8 cellular contexts compared by ENCODE assay signal in genomic region chr1:23958040-23958809, GRCh38. TPM values are rescaled to one million over a fixed set of nuclear protein-coding genes. Genes with fewer than 3 reads are reported as not detected.
A peak's percentile ranks its signal among the peaks of the same experiment; 100 is the strongest.
DNase-seq lines count a peak whose midpoint lies in the region; ATAC-seq and TF ChIP-seq lines count a peak whose summit lies in the region.
"Not testable (repeated sequence)": the region's sequence is repeated elsewhere in the genome, so short reads cannot be mapped to it uniquely, and the experiment has no call there.

No MANE protein-coding gene starts in this region.

- not testable (repeated sequence) for H3K27me3 Mint-ChIP-seq in HFFc6 (ENCODE audit: insufficient read depth); activated T-helper 1 cell treated with anti-CD3 and anti-CD28 coated beads, Interleukin-12 subunit alpha, Interleukin-12 subunit beta, Interleukin-2, Interleukin-4 antibody, amounts not matched to agents 30 ng/mL and 10 ng/mL and 1 ng/mL, durations not matched to agents 14 hours and 24 hours and 36 hours (ENCODE audit: insufficient read depth); natural killer cell (ENCODE audit: low read depth in 2 of 2); stimulated activated naive B cell treated with anti-CD40 and anti-IgM and Interleukin-4, amounts not matched to agents 10 μg/mL and 1 μg/mL and 100 μg/mL, for 72 hours

- BruUV-seq in Panc1 (replicated peaks; lab: Mats Ljungman, UMichigan) = TSS peak; percentile 87

- WGBS in right cardiac atrium = 62% methylated on average over 19 of the region's 19 CpGs

- not testable (repeated sequence) for TF ChIP-seq CTCF in AG10803 (conservative IDR thresholded peaks at IDR 0.05; ENCODE audit: low read length); HFFc6 (IDR thresholded peaks at IDR 0.05); Panc1 (IDR thresholded peaks at IDR 0.05); coronary artery (IDR thresholded peaks at IDR 0.05); natural killer cell (IDR thresholded peaks at IDR 0.05)

- CTCF ChIA-PET in Panc1 (lab: Charles Lee) = not testable (repeated sequence)

- intact Hi-C loops in Panc1 (cut with micrococcal nuclease; ENCODE audit: unreplicated experiment) = not testable (repeated sequence)
- intact Hi-C loops in activated T-helper 1 cell treated with anti-CD3 and anti-CD28 coated beads, Interleukin-12 subunit alpha, Interleukin-12 subunit beta, Interleukin-2, Interleukin-4 antibody, amounts not matched to agents 30 ng/mL and 10 ng/mL and 1 ng/mL, durations not matched to agents 14 hours and 24 hours and 36 hours (cut with micrococcal nuclease) = loop anchor here (2.0 to 5.0 kb wide), 2 partner anchors 53 to 789 kb away; partner anchors contain the start of gene CLIC4
- intact Hi-C loops in right cardiac atrium (cut with DNase I) (loop anchor here in 2 of 4 donors (5.0 to 10.0 kb wide), 2 partner anchors 67 to 69 kb away; no protein-coding TSS in a partner anchor), natural killer cell (cut with micrococcal nuclease) (loop anchor here (5.0 kb wide), 1 partner anchor 61 kb away; no protein-coding TSS in a partner anchor)

- peaks cover 14% of the 10 kb centered on the region for H3K36me3 ChIP-seq in Panc1 (ENCODE audit: control insufficient read depth, insufficient read depth, low read length)

- POLR2A ChIA-PET in Panc1 (lab: Charles Lee) = interaction anchor here (0.7 to 1.0 kb wide), 2 partner anchors 35 to 1998 kb away, joined by 3 to 15 read pairs; no protein-coding TSS in a partner anchor

- not testable (repeated sequence) for H3K27me3 ChIP-seq in Panc1 (ENCODE audit: control insufficient read depth, insufficient read depth, low read length); right cardiac atrium (ENCODE audit: control insufficient read depth, insufficient read depth)

- DNase-seq in AG10803 (ENCODE audit: low read depth); HFFc6; Panc1 (ENCODE audit: low read depth, low spot score); activated T-helper 1 cell treated with anti-CD3 and anti-CD28 coated beads, Interleukin-12 subunit alpha, Interleukin-12 subunit beta, Interleukin-2, Interleukin-4 antibody, amounts not matched to agents 30 ng/mL and 10 ng/mL and 1 ng/mL, durations not matched to agents 14 hours and 24 hours and 36 hours (ENCODE audit: low spot score); coronary artery (ENCODE audit: low spot score); right cardiac atrium; natural killer cell; stimulated activated naive B cell treated with anti-CD40 and anti-IgM and Interleukin-4, amounts not matched to agents 10 μg/mL and 1 μg/mL and 100 μg/mL, for 72 hours: not testable (repeated sequence)

- H3K4me1 ChIP-seq in Panc1 (ENCODE audit: control insufficient read depth, insufficient read depth, low read length) = peaks cover 44% of the 10 kb centered on the region
- not testable (repeated sequence) for H3K4me1 ChIP-seq in right cardiac atrium (ENCODE audit: control insufficient read depth, insufficient read depth, low read length)

- in situ Hi-C loops in Panc1 (cut with HindIII; ENCODE audit: low pct_unique_long_range_greater_than_20kb, low sequenced_read_pairs) = not testable (repeated sequence)

- H3K4me3 ChIP-seq in AG10803 (ENCODE audit: low read length) (peak overlapping the region; percentile 68), Panc1 (ENCODE audit: low read depth in 2 of 2, low read length in 2 of 2) (peak overlapping the region; percentile 78 to 98), coronary artery (peak overlapping the region; percentile 86), right cardiac atrium (ENCODE audit: low read length) (peak overlapping the region; percentile 75)

- H3K9me3 Mint-ChIP-seq in HFFc6; activated T-helper 1 cell treated with anti-CD3 and anti-CD28 coated beads, Interleukin-12 subunit alpha, Interleukin-12 subunit beta, Interleukin-2, Interleukin-4 antibody, amounts not matched to agents 30 ng/mL and 10 ng/mL and 1 ng/mL, durations not matched to agents 14 hours and 24 hours and 36 hours; natural killer cell; stimulated activated naive B cell treated with anti-CD40 and anti-IgM and Interleukin-4, amounts not matched to agents 10 μg/mL and 1 μg/mL and 100 μg/mL, for 72 hours: not testable (repeated sequence)

- H3K4me3 Mint-ChIP-seq in HFFc6 = peak overlapping the region; percentile 99
- peak overlapping the region; percentile 99 for H3K4me3 Mint-ChIP-seq in activated T-helper 1 cell treated with anti-CD3 and anti-CD28 coated beads, Interleukin-12 subunit alpha, Interleukin-12 subunit beta, Interleukin-2, Interleukin-4 antibody, amounts not matched to agents 30 ng/mL and 10 ng/mL and 1 ng/mL, durations not matched to agents 14 hours and 24 hours and 36 hours
- peak overlapping the region; percentile 100 for H3K4me3 Mint-ChIP-seq in natural killer cell
- H3K4me3 Mint-ChIP-seq in stimulated activated naive B cell treated with anti-CD40 and anti-IgM and Interleukin-4, amounts not matched to agents 10 μg/mL and 1 μg/mL and 100 μg/mL, for 72 hours = peak overlapping the region; percentile 99 to 100

- not testable (repeated sequence) for H3K9me3 ChIP-seq in Panc1 (ENCODE audit: control insufficient read depth, insufficient read depth, low read depth, low read length); right cardiac atrium (ENCODE audit: control insufficient read depth, low read length)

- H3K4me1 Mint-ChIP-seq in HFFc6 (ENCODE audit: low read depth) = peaks cover 63% of the 10 kb centered on the region
- peaks cover 59% of the 10 kb centered on the region for H3K4me1 Mint-ChIP-seq in activated T-helper 1 cell treated with anti-CD3 and anti-CD28 coated beads, Interleukin-12 subunit alpha, Interleukin-12 subunit beta, Interleukin-2, Interleukin-4 antibody, amounts not matched to agents 30 ng/mL and 10 ng/mL and 1 ng/mL, durations not matched to agents 14 hours and 24 hours and 36 hours (ENCODE audit: low read depth)
- peaks cover 42 to 45% of the 10 kb centered on the region in 2 donors for H3K4me1 Mint-ChIP-seq in natural killer cell
- peaks cover 24 to 53% of the 10 kb centered on the region in 2 donors for H3K4me1 Mint-ChIP-seq in stimulated activated naive B cell treated with anti-CD40 and anti-IgM and Interleukin-4, amounts not matched to agents 10 μg/mL and 1 μg/mL and 100 μg/mL, for 72 hours

- peaks cover 29% of the 10 kb centered on the region for H3K36me3 Mint-ChIP-seq in HFFc6 (ENCODE audit: low read depth)
- H3K36me3 Mint-ChIP-seq in activated T-helper 1 cell treated with anti-CD3 and anti-CD28 coated beads, Interleukin-12 subunit alpha, Interleukin-12 subunit beta, Interleukin-2, Interleukin-4 antibody, amounts not matched to agents 30 ng/mL and 10 ng/mL and 1 ng/mL, durations not matched to agents 14 hours and 24 hours and 36 hours (ENCODE audit: low read depth) = peaks cover 27% of the 10 kb centered on the region
- not testable (repeated sequence) for H3K36me3 Mint-ChIP-seq in natural killer cell
- peaks cover 17 to 18% of the 10 kb centered on the region in 2 donors for H3K36me3 Mint-ChIP-seq in stimulated activated naive B cell treated with anti-CD40 and anti-IgM and Interleukin-4, amounts not matched to agents 10 μg/mL and 1 μg/mL and 100 μg/mL, for 72 hours

- H3K27ac Mint-ChIP-seq in HFFc6 (peak overlapping the region; percentile 100), natural killer cell (peak overlapping the region; percentile 100)
- H3K27ac Mint-ChIP-seq in activated T-helper 1 cell treated with anti-CD3 and anti-CD28 coated beads, Interleukin-12 subunit alpha, Interleukin-12 subunit beta, Interleukin-2, Interleukin-4 antibody, amounts not matched to agents 30 ng/mL and 10 ng/mL and 1 ng/mL, durations not matched to agents 14 hours and 24 hours and 36 hours = peak overlapping the region; percentile 100
- peak overlapping the region; percentile 100 for H3K27ac Mint-ChIP-seq in stimulated activated naive B cell treated with anti-CD40 and anti-IgM and Interleukin-4, amounts not matched to agents 10 μg/mL and 1 μg/mL and 100 μg/mL, for 72 hours

- peak overlapping the region; percentile 100 for H3K27ac ChIP-seq in Panc1 (ENCODE audit: low read length)
- peak overlapping the region; percentile 98 to 99 for H3K27ac ChIP-seq in coronary artery
- H3K27ac ChIP-seq in right cardiac atrium (ENCODE audit: low read length) = peak overlapping the region; percentile 54

- ATAC-seq in Panc1; right cardiac atrium; natural killer cell; stimulated activated naive B cell treated with anti-CD40 and anti-IgM and Interleukin-4, amounts not matched to agents 10 μg/mL and 1 μg/mL and 100 μg/mL, for 72 hours (replicated peaks): not testable (repeated sequence)

RNA-seq across cellular contexts. Expression of gene PNRC2, which starts 1.4 kb away (rescaled TPM):
- 10 to 100 TPM; 59.5 to 76.4 (median 64.0) TPM for total RNA-seq in HFFc6 (2021; fragmentation: NEBNext Ultra II Directional; extraction: Animal tissue kit (Norgen Biotek cat#: 25700))
- total RNA-seq in Panc1 (2021; ENCODE audit: unreplicated experiment) (97.4 TPM), right cardiac atrium (100 to 1,000 TPM in 1 of 4 donors, 10 to 100 TPM in 3; 74.6 to 104 (median 87.6) TPM), natural killer cell (100 to 1,000 TPM; 124 to 205 (median 180) TPM)
- polyA plus RNA-seq in Panc1 (2012; ENCODE audit: insufficient read length) = 54.1 TPM
- total RNA-seq in activated T-helper 1 cell treated with anti-CD3 and anti-CD28 coated beads, Interleukin-12 subunit alpha, Interleukin-12 subunit beta, Interleukin-2, Interleukin-4 antibody, amounts not matched to agents 30 ng/mL and 10 ng/mL and 1 ng/mL, durations not matched to agents 14 hours and 24 hours and 36 hours = 112 and 134 TPM in 2 replicates
- 82.2 TPM for polyA plus RNA-seq in right cardiac atrium

RNA-seq across cellular contexts. Expression of gene SRSF10, which starts 21.9 kb away (rescaled TPM):
- 100 to 1,000 TPM in 1 of 6 experiments, 10 to 100 TPM in 5; 84.5 to 100 (median 94.8) TPM for total RNA-seq in HFFc6 (2021; fragmentation: NEBNext Ultra II Directional; extraction: Animal tissue kit (Norgen Biotek cat#: 25700))
- 137 TPM for total RNA-seq in Panc1 (2021; ENCODE audit: unreplicated experiment)
- 80.1 TPM for polyA plus RNA-seq in Panc1 (2012; ENCODE audit: insufficient read length)
- total RNA-seq in activated T-helper 1 cell treated with anti-CD3 and anti-CD28 coated beads, Interleukin-12 subunit alpha, Interleukin-12 subunit beta, Interleukin-2, Interleukin-4 antibody, amounts not matched to agents 30 ng/mL and 10 ng/mL and 1 ng/mL, durations not matched to agents 14 hours and 24 hours and 36 hours = 238 and 243 TPM in 2 replicates
- total RNA-seq in right cardiac atrium = 10 to 100 TPM; 49.8 to 59.0 (median 53.0) TPM
- polyA plus RNA-seq in right cardiac atrium = 39.8 TPM
- total RNA-seq in natural killer cell = 100 to 1,000 TPM; 221 to 281 (median 237) TPM

RNA-seq across cellular contexts. Expression of gene CNR2, which starts 45.1 kb away (rescaled TPM):
- total RNA-seq in HFFc6 (2021; fragmentation: NEBNext Ultra II Directional; extraction: Animal tissue kit (Norgen Biotek cat#: 25700)) = not detected
- total RNA-seq in Panc1 (2021; ENCODE audit: unreplicated experiment) = not detected
- not detected for polyA plus RNA-seq in Panc1 (2012; ENCODE audit: insufficient read length)
- total RNA-seq in activated T-helper 1 cell treated with anti-CD3 and anti-CD28 coated beads, Interleukin-12 subunit alpha, Interleukin-12 subunit beta, Interleukin-2, Interleukin-4 antibody, amounts not matched to agents 30 ng/mL and 10 ng/mL and 1 ng/mL, durations not matched to agents 14 hours and 24 hours and 36 hours = not detected in 2 replicates
- not detected for total RNA-seq in right cardiac atrium
- polyA plus RNA-seq in right cardiac atrium = not detected
- 10 to 100 TPM in 1 of 3 donors, 1 to 10 TPM in 2; 5.3 to 12.0 (median 6.1) TPM for total RNA-seq in natural killer cell
